Comparison of ENCODE assay signal across 16 cellular contexts in the genomic region with DNA sequence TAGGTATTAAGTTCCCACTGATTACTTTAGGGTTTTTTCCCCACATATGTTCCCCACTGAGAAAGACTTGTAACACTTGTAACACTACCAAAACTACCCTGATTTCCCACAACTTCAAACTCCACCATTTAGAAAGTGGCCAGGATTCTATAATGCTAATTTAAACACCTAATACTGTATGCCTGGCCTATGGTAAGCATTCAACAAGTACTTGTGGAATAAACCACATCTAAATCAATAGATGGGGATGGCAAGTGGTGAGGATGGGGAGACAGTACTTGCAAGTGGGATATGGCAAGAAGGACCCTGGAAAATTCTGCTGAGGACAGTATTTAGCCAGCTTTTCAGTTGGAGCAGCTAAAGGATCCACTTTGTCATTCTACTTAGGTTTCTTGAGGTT.
A peak's percentile ranks its signal among the peaks of the same experiment; 100 is the strongest.
DNase-seq lines count a peak whose midpoint lies in the region; ATAC-seq and TF ChIP-seq lines count a peak whose summit lies in the region.
"Had no signal": no experiment of that assay in that cellular context is flagged by ENCODE, and none has a peak within 500 bp of the region (broad histone marks: within the 10 kb centered on the region; RNA-seq: fewer than 3 reads in every experiment).

No MANE protein-coding gene starts in this region.

- H3K27ac ChIP-seq in HEK293 (ENCODE audit: extremely low read depth, low read depth, low read length), result no peak overlapping the region
- H3K27ac ChIP-seq in subcutaneous abdominal adipose tissue (ENCODE audit: low read depth, low read length), result peak overlapping the region; percentile 59
- H3K27ac ChIP-seq: C4-2B, GM23248 had no signal

- CTCF ChIA-PET in HEK293 (lab: Yijun Ruan, JAX) (interaction anchor here (0.6 kb wide), 1 partner anchor 987 kb away, joined by 3 read pairs; no protein-coding TSS in a partner anchor), activated B cell treated with CpG ODN at 0.5 μM for 24 hours (lab: Charles Lee) (no interaction called here)

- POLR2A ChIA-PET in HEK293 (lab: Yijun Ruan, JAX), result interaction anchor here (0.6 kb wide), 1 partner anchor 111 kb away, joined by 3 read pairs; no protein-coding TSS in a partner anchor
- POLR2A ChIA-PET in activated B cell treated with CpG ODN at 0.5 μM for 24 hours (lab: Charles Lee), result interaction anchor here (1.1 to 1.2 kb wide), 2 partner anchors 63 to 194 kb away, joined by 3 to 4 read pairs; no protein-coding TSS in a partner anchor

- no peak overlapping the region for H3K4me3 ChIP-seq in HEK293 (ENCODE audit: low read depth, low read length)
- no peak overlapping the region for H3K4me3 ChIP-seq in subcutaneous abdominal adipose tissue (ENCODE audit: low read depth in 1 of 5, low read length in 5 of 5)
- H3K4me3 ChIP-seq: GM23248 had no signal

- H3K27me3 Mint-ChIP-seq in activated B cell treated with CpG ODN at 0.5 μM for 24 hours (no peaks in the 10 kb centered on the region), naive B cell (no peaks in the 10 kb centered on the region)

- peaks cover 36% of the 10 kb centered on the region for H3K36me3 Mint-ChIP-seq in activated B cell treated with CpG ODN at 0.5 μM for 24 hours (ENCODE audit: low read depth)
- H3K36me3 Mint-ChIP-seq in naive B cell, result peaks cover 0 to 5% of the 10 kb centered on the region in 2 donors
- H3K36me3 Mint-ChIP-seq: CD4-positive, CD25-positive, alpha-beta regulatory T cell; CD8-positive, alpha-beta T cell had no signal

- intact Hi-C loops in activated B cell treated with CpG ODN at 0.5 μM for 24 hours (cut with micrococcal nuclease), result no loop called here

- H3K36me3 ChIP-seq in HEK293 (ENCODE audit: control insufficient read depth in 2 of 2, insufficient read depth in 1 of 2, low read length in 2 of 2), result no peaks in the 10 kb centered on the region
- peaks cover 0 to 7% (median 0%) of the 10 kb centered on the region in 5 donors for H3K36me3 ChIP-seq in subcutaneous abdominal adipose tissue (ENCODE audit: control insufficient read depth in 5 of 5, insufficient read depth in 5 of 5, low read length in 5 of 5)

- no peaks in the 10 kb centered on the region for H3K9me3 Mint-ChIP-seq in activated B cell treated with CpG ODN at 0.5 μM for 24 hours
- no peaks in the 10 kb centered on the region for H3K9me3 Mint-ChIP-seq in naive B cell
- H3K9me3 Mint-ChIP-seq: CD8-positive, alpha-beta T cell had no signal

- TF ChIP-seq CTCF in HEK293 (tag by site-specific recombination; IDR thresholded peaks at IDR 0.05), result no peak
- TF ChIP-seq CTCF in activated B cell treated with CpG ODN at 0.5 μM for 24 hours (IDR thresholded peaks at IDR 0.05), result no peak

- no peak overlapping the region for H3K9ac ChIP-seq in subcutaneous abdominal adipose tissue (ENCODE audit: low read length in 5 of 5)
- H3K9ac ChIP-seq: GM23248 had no signal

- H3K27ac Mint-ChIP-seq in activated B cell treated with CpG ODN at 0.5 μM for 24 hours, result peak overlapping the region; percentile 41
- H3K27ac Mint-ChIP-seq in naive B cell, result peak overlapping the region in 4 of 6 donors; percentile 6 to 78 (median 49)
- H3K27ac Mint-ChIP-seq: CD4-positive, CD25-positive, alpha-beta regulatory T cell; CD8-positive, alpha-beta T cell had no signal

- ATAC-seq in activated B cell treated with CpG ODN at 0.5 μM for 24 hours (ENCODE audit: low read depth) (no peak), naive B cell (ENCODE audit: low read depth in 2 of 2) (no peak), GM18498 (IDR thresholded peaks at IDR 0.05; ENCODE audit: unreplicated experiment) (no peak)
- ATAC-seq: CD8-positive, alpha-beta T cell had no signal

- H3K9me3 ChIP-seq in HEK293 (ENCODE audit: control insufficient read depth, insufficient read depth, low read depth, low read length) (no peaks in the 10 kb centered on the region), subcutaneous abdominal adipose tissue (ENCODE audit: control insufficient read depth in 5 of 5, low read length in 5 of 5) (no peaks in the 10 kb centered on the region)
- H3K9me3 ChIP-seq: Caco-2 had no signal

- H3K4me1 ChIP-seq in HEK293 (ENCODE audit: control insufficient read depth, insufficient read depth, low read length) (peaks cover 12% of the 10 kb centered on the region; the same call in 1 of the 2 replicates), subcutaneous abdominal adipose tissue (ENCODE audit: control insufficient read depth in 5 of 5, insufficient read depth in 5 of 5, low read length in 5 of 5) (peaks cover 0 to 28% (median 15%) of the 10 kb centered on the region in 5 donors)
- H3K4me1 ChIP-seq: Caco-2 had no signal

- no peak for DNase-seq in activated B cell treated with CpG ODN at 0.5 μM for 24 hours
- DNase-seq in naive B cell, result no peak
- DNase-seq in cerebellar cortex (ENCODE audit: low spot score), result no peak
- no peak for DNase-seq in iPS-NIHi11 (ENCODE audit: low spot score)
- DNase-seq: Caco-2; CD4-positive, CD25-positive, alpha-beta regulatory T cell; CD8-positive, alpha-beta T cell; DMS153; DND-41; H7; HCEC 1CT had no signal

- no peak overlapping the region for H3K4me3 Mint-ChIP-seq in activated B cell treated with CpG ODN at 0.5 μM for 24 hours
- H3K4me3 Mint-ChIP-seq in naive B cell, result no peak overlapping the region
- H3K4me3 Mint-ChIP-seq: CD4-positive, CD25-positive, alpha-beta regulatory T cell; CD8-positive, alpha-beta T cell had no signal

- H3K4me1 Mint-ChIP-seq in activated B cell treated with CpG ODN at 0.5 μM for 24 hours (peaks cover 80% of the 10 kb centered on the region), naive B cell (peaks cover 56 to 63% (median 57%) of the 10 kb centered on the region in 3 donors)

- no peaks in the 10 kb centered on the region for H3K27me3 ChIP-seq in subcutaneous abdominal adipose tissue (ENCODE audit: control insufficient read depth in 5 of 5, insufficient read depth in 4 of 5, low read length in 5 of 5)

TF ChIP-seq in HEK293, 187 proteins besides CTCF, POLR2A, EP300 and RAD21:
- TF ChIP-seq ZNF311 (tag by site-specific recombination; IDR thresholded peaks at IDR 0.05; ENCODE audit: borderline replicate concordance), result no peak
- peak; percentile 95 for TF ChIP-seq SCRT2 (tag by site-specific recombination; IDR thresholded peaks at IDR 0.05)
- TF ChIP-seq SCRT1 (tag by site-specific recombination; IDR thresholded peaks at IDR 0.05; ENCODE audit: borderline replicate concordance), result peak; percentile 86
